ENCODE assay signal across 8 cellular contexts in the genomic region with DNA sequence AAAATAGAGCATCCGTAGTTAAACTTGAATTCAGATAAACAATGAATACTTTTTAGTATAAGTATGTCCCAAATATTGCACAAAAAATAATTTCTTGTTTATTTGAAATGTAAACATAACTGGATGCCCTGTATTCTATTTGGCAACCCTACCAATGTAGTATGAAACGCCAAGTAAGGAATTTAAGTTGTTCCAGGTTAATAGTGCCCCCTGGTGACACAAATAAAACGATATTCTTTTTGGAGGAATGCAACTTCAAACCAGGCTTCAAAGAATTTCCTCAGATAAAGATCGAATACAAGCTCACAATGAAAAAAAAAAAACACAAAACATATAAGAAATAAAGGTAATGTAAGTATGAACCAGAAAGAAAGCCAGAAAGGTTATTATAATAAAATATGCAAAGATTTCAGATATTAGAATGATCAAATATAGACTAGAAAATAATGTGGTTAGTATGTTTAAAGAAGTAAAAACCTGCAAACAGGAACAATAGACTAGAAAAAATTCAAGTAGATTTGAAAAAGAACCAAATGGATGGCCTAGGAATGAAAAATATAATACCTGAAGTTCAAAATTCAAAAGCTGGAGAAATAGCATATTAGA. TPM values are rescaled to one million over a fixed set of nuclear protein-coding genes. Genes with fewer than 3 reads are reported as not detected.
DNase-seq lines count a peak whose midpoint lies in the region; ATAC-seq and TF ChIP-seq lines count a peak whose summit lies in the region.

No MANE protein-coding gene starts in this region.

- H3K9me3 Mint-ChIP-seq in activated T-cell treated with anti-CD3 and anti-CD28 coated beads, Interleukin-2, amount 50 U/mL, for 4 hours = no peaks in the 10 kb centered on the region

- no peak overlapping the region for H3K27ac ChIP-seq in brain microvascular endothelial cell
- H3K27ac ChIP-seq in lung (ENCODE audit: low read depth in 1 of 2, low read length in 1 of 2) = no peak overlapping the region

- TF ChIP-seq CTCF in brain microvascular endothelial cell (IDR thresholded peaks at IDR 0.05; ENCODE audit: low read depth, low read length, missing control alignments) = no peak
- peak; percentile 35 for TF ChIP-seq CTCF in lung (IDR thresholded peaks at IDR 0.05; ENCODE audit: control extremely low read depth, extremely low read depth)

- H3K27me3 ChIP-seq in brain microvascular endothelial cell (replicated peaks) = no peaks in the 10 kb centered on the region
- no peaks in the 10 kb centered on the region for H3K27me3 ChIP-seq in lung (ENCODE audit: control insufficient read depth, insufficient read depth)

- no peaks in the 10 kb centered on the region for H3K27me3 Mint-ChIP-seq in activated T-cell treated with anti-CD3 and anti-CD28 coated beads, Interleukin-2, amount 50 U/mL, for 4 hours (ENCODE audit: low read depth)

- peak; percentile 6 for DNase-seq in NOMO-1 treated with DMSO at 0.1 percent for 48 hours (lab: John Stamatoyannopoulos, UW; ENCODE audit: unreplicated experiment)
- DNase-seq in NOMO-1 treated with dmso at 0.1 percent for 144 hours (lab: John Stamatoyannopoulos, UW; ENCODE audit: unreplicated experiment) = no peak
- peak; percentile 64 for DNase-seq in M059J (ENCODE audit: low read depth)
- DNase-seq in brain microvascular endothelial cell = peak; percentile 42
- no peak for DNase-seq in lung (ENCODE audit: low spot score)
- no peak for DNase-seq in mucosa of gallbladder (ENCODE audit: low spot score)
- DNase-seq in activated T-cell treated with anti-CD3 and anti-CD28 coated beads, Interleukin-2, amount 50 U/mL, for 4 hours = no peak

- H3K36me3 ChIP-seq in brain microvascular endothelial cell (replicated peaks) = no peaks in the 10 kb centered on the region
- H3K36me3 ChIP-seq in lung (ENCODE audit: control insufficient read depth in 2 of 2, insufficient read depth in 2 of 2, low read length in 2 of 2) = no peaks in the 10 kb centered on the region

- no peaks in the 10 kb centered on the region for H3K4me1 ChIP-seq in lung (ENCODE audit: control insufficient read depth in 2 of 2, insufficient read depth in 2 of 2, low read length in 2 of 2)

- no peaks in the 10 kb centered on the region for H3K9me3 ChIP-seq in lung (ENCODE audit: control insufficient read depth in 2 of 2, insufficient read depth in 1 of 2, low read length in 1 of 2)

- H3K4me3 ChIP-seq in brain microvascular endothelial cell (ENCODE audit: low read depth, low read length) (no peak overlapping the region), lung (no peak overlapping the region)

- 35 to 49% methylated on average over 4 of the region's 4 CpGs for whole genome bisulfite sequencing in lung, 2 donors

- H3K4me1 Mint-ChIP-seq in activated T-cell treated with anti-CD3 and anti-CD28 coated beads, Interleukin-2, amount 50 U/mL, for 4 hours (ENCODE audit: low read depth) = peaks cover 2% of the 10 kb centered on the region

- H3K4me3 Mint-ChIP-seq in activated T-cell treated with anti-CD3 and anti-CD28 coated beads, Interleukin-2, amount 50 U/mL, for 4 hours = no peak overlapping the region

- ATAC-seq in lung (ENCODE audit: insufficient read depth, low FRiP score) (peak; percentile 53), GM18907 (IDR thresholded peaks at IDR 0.05; ENCODE audit: unreplicated experiment) (no peak)
- no peak for ATAC-seq in activated T-cell treated with anti-CD3 and anti-CD28 coated beads, Interleukin-2, amount 50 U/mL, for 4 hours

- no peaks in the 10 kb centered on the region for H3K36me3 Mint-ChIP-seq in activated T-cell treated with anti-CD3 and anti-CD28 coated beads, Interleukin-2, amount 50 U/mL, for 4 hours (ENCODE audit: insufficient read depth)

- in situ Hi-C loops in brain microvascular endothelial cell (cut with HindIII; ENCODE audit: low pct_ligation_motif_present, low sequenced_read_pairs) = no loop called here

RNA-seq across cellular contexts. Expression of a gene that starts 18.4 kb away (rescaled TPM):
- 6.8 and 8.6 TPM in 2 replicates for total RNA-seq in M059J (2014; rRNA removed; shearing (Covaris generic))
- 10 to 100 TPM; 12.5 to 25.0 TPM for total RNA-seq in lung
- 1 to 10 TPM; 4.2 to 4.7 TPM for polyA plus RNA-seq in lung
- 56.3 TPM for total RNA-seq in mucosa of gallbladder
- 1 to 10 TPM; 3.0 to 3.3 (median 3.2) TPM for total RNA-seq in activated T-cell treated with anti-CD3 and anti-CD28 coated beads, Interleukin-2, amount 50 U/mL, for 4 hours

RNA-seq across cellular contexts. Expression of a gene that starts 53.8 kb away (rescaled TPM):
- total RNA-seq in M059J (2014; rRNA removed; shearing (Covaris generic)) = 36.1 and 43.0 TPM in 2 replicates
- total RNA-seq in lung = 100 to 1,000 TPM in 1 of 2 donors, 10 to 100 TPM in 1; 82.2 to 265 TPM
- polyA plus RNA-seq in lung = 10 to 100 TPM; 21.9 to 23.1 TPM
- 110 TPM for total RNA-seq in mucosa of gallbladder
- total RNA-seq in activated T-cell treated with anti-CD3 and anti-CD28 coated beads, Interleukin-2, amount 50 U/mL, for 4 hours = 10 to 100 TPM; 11.7 to 18.0 (median 15.3) TPM

Comparison
In these comparisons a context has a peak if more than half of its experiments do, and no peak if none do; other contexts are left out.
1. DNase-seq: peak in NOMO-1 treated with DMSO at 0.1 percent for 48 hours (single experiment), M059J (single experiment) and brain microvascular endothelial cell (single experiment); none in NOMO-1 treated with dmso at 0.1 percent for 144 hours (single experiment), lung (single experiment), mucosa of gallbladder (single experiment) and activated T-cell treated with anti-CD3 and anti-CD28 coated beads, Interleukin-2, amount 50 U/mL, for 4 hours (single experiment).